1 cellular context compared by ENCODE assay signal in the genomic region with DNA sequence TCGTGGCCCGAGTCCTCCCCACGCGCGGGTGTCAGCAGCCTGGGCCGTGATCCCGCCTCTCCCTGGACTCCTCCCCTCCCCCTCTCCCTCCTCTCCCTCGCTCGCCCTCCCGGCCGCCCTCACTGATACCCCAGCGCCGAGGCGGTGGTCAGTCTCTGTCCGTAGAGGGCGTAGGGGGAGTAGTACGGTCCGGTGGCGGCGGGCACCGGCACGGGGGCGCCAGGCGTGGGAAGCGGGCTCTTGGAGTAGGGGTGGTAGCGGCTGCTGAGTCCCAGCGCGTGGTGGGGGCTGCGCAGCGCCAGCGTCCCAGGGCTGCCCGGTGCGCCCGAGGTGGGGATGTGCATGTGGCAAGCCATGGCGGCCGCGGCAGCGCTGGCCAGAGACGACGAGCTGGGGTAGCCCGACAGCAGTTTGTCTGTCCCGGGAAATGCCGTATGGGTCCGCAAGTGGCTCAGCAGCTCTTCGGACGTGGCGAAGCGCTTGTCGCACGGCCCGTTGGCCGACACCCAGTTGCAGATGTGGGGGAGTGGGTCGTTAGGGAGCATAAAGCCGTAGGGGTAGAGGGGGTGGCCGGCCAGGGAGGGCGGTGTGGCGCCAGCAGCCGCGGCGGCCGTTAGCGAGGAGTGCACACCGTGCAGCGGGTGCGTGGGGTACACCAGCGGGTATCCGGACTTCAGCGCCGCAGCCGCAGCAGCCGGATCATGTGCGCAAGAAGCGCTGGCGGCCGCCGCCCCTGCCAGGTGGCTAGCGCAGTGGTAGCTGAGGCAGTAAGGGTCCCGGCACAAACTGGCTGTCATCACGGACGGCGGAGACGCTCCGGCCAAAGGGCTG.
TF ChIP-seq lines count a peak whose summit lies in the region.

No MANE protein-coding gene starts in this region.

TF ChIP-seq in endothelial cell of umbilical vein, 7 proteins besides CTCF, POLR2A, EP300 and RAD21:
- TF ChIP-seq GATA2 (IDR thresholded peaks at IDR 0.05; ENCODE audit: insufficient read depth, insufficient read length, low read depth, low read length): no peak
- peak; percentile 57 for TF ChIP-seq EZH2 (IDR thresholded peaks at IDR 0.05; ENCODE audit: borderline replicate concordance, low read depth, low read length, severe bottlenecking)
